11 cellular contexts compared by ENCODE assay signal in genomic region chrX:72609313-72609712, GRCh38. TPM values are rescaled to one million over a fixed set of nuclear protein-coding genes. Genes with fewer than 3 reads are reported as not detected.
DNase-seq lines count a peak whose midpoint lies in the region; ATAC-seq, FAIRE-seq and TF ChIP-seq lines count a peak whose summit lies in the region.
"Had no signal": no experiment of that assay in that cellular context is flagged by ENCODE, and none has a peak within 500 bp of the region (broad histone marks: within the 10 kb centered on the region; RNA-seq: fewer than 3 reads in every experiment).

No MANE protein-coding gene starts in this region.

- CTCF ChIA-PET in OCI-LY7 (lab: Charles Lee; ENCODE audit: unreplicated experiment) = no interaction called here
- CTCF ChIA-PET in H1 (lab: Charles Lee; ENCODE audit: partially characterized antibody) = no interaction called here

- H3K9me2 ChIP-seq in OCI-LY7 (ENCODE audit: insufficient read depth, low read length) = no peaks in the 10 kb centered on the region

- H3K9me3 ChIP-seq in OCI-LY7 (ENCODE audit: low read length) = no peaks in the 10 kb centered on the region
- no peaks in the 10 kb centered on the region for H3K9me3 ChIP-seq in H1 (ENCODE audit: insufficient read depth in 2 of 2, low read depth in 1 of 2, low read length in 1 of 2)
- H3K9me3 ChIP-seq in uterus = no peaks in the 10 kb centered on the region
- H3K9me3 ChIP-seq in esophagus muscularis mucosa = no peaks in the 10 kb centered on the region
- H3K9me3 ChIP-seq: thyroid gland had no signal

- H3K36me3 ChIP-seq in OCI-LY7 (ENCODE audit: insufficient read depth, low read length) = no peaks in the 10 kb centered on the region
- H3K36me3 ChIP-seq in H1 (ENCODE audit: control insufficient read depth in 2 of 4, insufficient read depth in 4 of 4, low read length in 3 of 4) = no peaks in the 10 kb centered on the region
- H3K36me3 ChIP-seq in uterus = no peaks in the 10 kb centered on the region
- H3K36me3 ChIP-seq in esophagus muscularis mucosa = peaks cover 0 to 8% (median 0%) of the 10 kb centered on the region in 4 donors
- H3K36me3 ChIP-seq: neural progenitor cell, thyroid gland had no signal

- BruUV-seq in OCI-LY7 (replicated peaks; lab: Mats Ljungman, UMichigan) = no TSS peak

- H4K20me1 ChIP-seq in OCI-LY7 (ENCODE audit: insufficient read depth, low read length) (no peaks in the 10 kb centered on the region), H1 (replicated peaks in 1 of 2; ENCODE audit: control insufficient read depth in 1 of 2, insufficient read depth in 2 of 2, low read length in 2 of 2) (no peaks in the 10 kb centered on the region)

- TF ChIP-seq CTCF in OCI-LY7 (conservative IDR thresholded peaks at IDR 0.05; ENCODE audit: low read length) (peak; percentile 47), H1 (IDR thresholded peaks at IDR 0.05; ENCODE audit: control extremely low read depth in 1 of 3, insufficient read depth in 1 of 3, low read depth in 1 of 3, low read length in 3 of 3) (peak in 1 of 3 experiments; percentile 20; a peak in 1 of 4 replicates), retinal pigment epithelial cell (conservative IDR thresholded peaks at IDR 0.05; ENCODE audit: low read depth, low read length) (peak; percentile 23), uterus (IDR thresholded peaks at IDR 0.05) (peak in 2 of 4 experiments; percentile 13 to 19), esophagus muscularis mucosa (IDR thresholded peaks at IDR 0.05) (peak in 1 of 3 experiments; percentile 13)

- H3K4me2 ChIP-seq in OCI-LY7 (ENCODE audit: low read length) (no peak overlapping the region), H1 (ENCODE audit: insufficient read depth in 1 of 2, low read depth in 2 of 2, low read length in 2 of 2) (no peak overlapping the region)
- H3K4me2 ChIP-seq: neural progenitor cell had no signal

- H2BK15ac ChIP-seq in H1 (ENCODE audit: low read length) = no peak overlapping the region

- no peak overlapping the region for H4K5ac ChIP-seq in H1 (ENCODE audit: insufficient read length, low read depth, low read length)

- peak; percentile 25 for DNase-seq in DMS53 (lab: John Stamatoyannopoulos, UW)
- no peak for DNase-seq in DMS53 treated with DMSO at 0.1 percent for 48 hours (lab: John Stamatoyannopoulos, UW; ENCODE audit: unreplicated experiment)
- no peak for DNase-seq in OCI-LY7 (ENCODE audit: low spot score)
- DNase-seq in H1 (ENCODE audit: low read depth in 1 of 2, low spot score in 2 of 2) = no peak
- no peak for DNase-seq in retinal pigment epithelial cell (ENCODE audit: low read depth)
- no peak for DNase-seq in uterus
- DNase-seq in esophagus muscularis mucosa (ENCODE audit: extremely low spot score) = no peak
- DNase-seq: NCI-H2081 treated with DMSO at 0.1 percent for 48 hours, thyroid gland had no signal

- FAIRE-seq in H1 (lab: Jason Lieb, UNC) = peak; percentile 88

- no peak overlapping the region for H3K4me3 ChIP-seq in OCI-LY7 (ENCODE audit: low read depth, low read length, poor library complexity, severe bottlenecking)
- no peak overlapping the region for H3K4me3 ChIP-seq in H1 (ENCODE audit: extremely low read depth in 1 of 4, insufficient read depth in 2 of 4, low read depth in 3 of 4, low read length in 4 of 4)
- no peak overlapping the region for H3K4me3 ChIP-seq in retinal pigment epithelial cell (ENCODE audit: low read length)
- H3K4me3 ChIP-seq in uterus = no peak overlapping the region
- H3K4me3 ChIP-seq in esophagus muscularis mucosa = no peak overlapping the region
- H3K4me3 ChIP-seq: neural progenitor cell, thyroid gland had no signal

- intact Hi-C loops in OCI-LY7 (cut with micrococcal nuclease; ENCODE audit: unreplicated experiment) = no loop called here
- intact Hi-C loops in uterus (cut with DNase I; ENCODE audit: low total_unique reads) = no loop called here
- intact Hi-C loops in esophagus muscularis mucosa (cut with DNase I) = no loop called here

- H2BK5ac ChIP-seq in H1 (ENCODE audit: low read depth, low read length) = no peak overlapping the region

- POLR2A ChIA-PET in OCI-LY7 (lab: Charles Lee) = no interaction called here
- POLR2A ChIA-PET in H1 (lab: Charles Lee; ENCODE audit: partially characterized antibody) = no interaction called here

- H3K4ac ChIP-seq in H1 (replicated peaks; ENCODE audit: insufficient read length, low read depth, low read length) = no peak overlapping the region

- H2BK20ac ChIP-seq in H1 (ENCODE audit: low read length) = no peak overlapping the region

- no peak overlapping the region for H3K56ac ChIP-seq in H1 (replicated peaks; ENCODE audit: insufficient read length, low read depth, low read length)

- H3K27ac ChIP-seq in OCI-LY7 (ENCODE audit: low read depth, low read length, poor library complexity, severe bottlenecking) (no peak overlapping the region), H1 (ENCODE audit: low read depth, low read length) (no peak overlapping the region), uterus (no peak overlapping the region), esophagus muscularis mucosa (replicated peaks in 1 of 4) (no peak overlapping the region)
- H3K27ac ChIP-seq: neural progenitor cell, thyroid gland had no signal

- H3K79me2 ChIP-seq in OCI-LY7 (ENCODE audit: insufficient read depth, low read depth, low read length) (no peaks in the 10 kb centered on the region), H1 (ENCODE audit: control insufficient read depth in 1 of 2, insufficient read depth in 2 of 2, low read length in 2 of 2) (no peaks in the 10 kb centered on the region)

- no peaks in the 10 kb centered on the region for H3K27me3 ChIP-seq in H1 (replicated peaks in 1 of 4; ENCODE audit: control insufficient read depth in 3 of 4, extremely low read depth in 1 of 4, insufficient read depth in 3 of 4, low read length in 3 of 4)
- H3K27me3 ChIP-seq in uterus = no peaks in the 10 kb centered on the region
- no peaks in the 10 kb centered on the region for H3K27me3 ChIP-seq in esophagus muscularis mucosa
- H3K27me3 ChIP-seq: neural progenitor cell, thyroid gland had no signal

- H2BK12ac ChIP-seq in H1 (ENCODE audit: low read depth, low read length) = no peak overlapping the region

- H4K91ac ChIP-seq in H1 (replicated peaks; ENCODE audit: insufficient read length, low read length) = no peak overlapping the region

- no peaks in the 10 kb centered on the region for H3K4me1 ChIP-seq in OCI-LY7 (ENCODE audit: insufficient read depth, low read length, poor library complexity, severe bottlenecking)
- H3K4me1 ChIP-seq in H1 (replicated peaks in 1 of 4; ENCODE audit: control insufficient read depth in 3 of 4, insufficient read depth in 4 of 4, low read length in 3 of 4) = no peaks in the 10 kb centered on the region
- H3K4me1 ChIP-seq in uterus = no peaks in the 10 kb centered on the region
- H3K4me1 ChIP-seq in esophagus muscularis mucosa = no peaks in the 10 kb centered on the region
- H3K4me1 ChIP-seq: neural progenitor cell, thyroid gland had no signal

- H2BK120ac ChIP-seq in H1 (replicated peaks; ENCODE audit: low read depth, low read length) = no peak overlapping the region

- no peak for TF ChIP-seq EP300 in H1 (IDR thresholded peaks at IDR 0.05; ENCODE audit: borderline replicate concordance in 1 of 2, low read depth in 2 of 2, low read length in 2 of 2)
- TF ChIP-seq EP300 in esophagus muscularis mucosa (IDR thresholded peaks at IDR 0.05) = no peak

- H3K23me2 ChIP-seq in H1 (ENCODE audit: low read depth, low read length) = no peaks in the 10 kb centered on the region; the same call in 1 of the 2 replicates

- 88% methylated on average over 2 of the region's 2 CpGs; no CpG with 5 or more reads in 1 of the 2 experiments for WGBS in H1 (ENCODE audit: extremely low coverage in 1 of 2, insufficient coverage in 1 of 2, insufficient read length in 1 of 2, insufficient replicate concordance in 2 of 2, low coverage in 1 of 2, low lambda C conversion rate in 2 of 2, missing lambda C conversion rate in 1 of 2), 2 experiments
- WGBS in esophagus muscularis mucosa = 61% methylated on average over 2 of the region's 2 CpGs

- no peaks in the 10 kb centered on the region for H3K79me1 ChIP-seq in H1 (ENCODE audit: low read depth, low read length)

- no peak overlapping the region for H3K14ac ChIP-seq in H1 (ENCODE audit: insufficient read length)

- TF ChIP-seq RAD21 in H1 (IDR thresholded peaks at IDR 0.05 in 1 of 2, conservative IDR thresholded peaks at IDR 0.05 in 1 of 2; ENCODE audit: low read depth in 2 of 2, low read length in 2 of 2) = peak in 1 of 2 experiments; percentile 4; a peak in 2 of 4 replicates

- no peak for ATAC-seq in GM19455 (IDR thresholded peaks at IDR 0.05; ENCODE audit: unreplicated experiment)

- TF ChIP-seq POLR2A in H1 (IDR thresholded peaks at IDR 0.05; ENCODE audit: control extremely low read depth in 1 of 2, low read depth in 2 of 2, low read length in 2 of 2) (no peak), uterus (IDR thresholded peaks at IDR 0.05) (no peak), esophagus muscularis mucosa (IDR thresholded peaks at IDR 0.05; ENCODE audit: low read depth) (no peak)

- H3K18ac ChIP-seq in H1 (ENCODE audit: extremely low read depth, low read length) = no peak overlapping the region

- H3K23ac ChIP-seq in H1 (ENCODE audit: insufficient read length) = no peak overlapping the region

- H2AFZ ChIP-seq in OCI-LY7 (ENCODE audit: low read length) (no peak overlapping the region), H1 (ENCODE audit: low read length) (no peak overlapping the region)
- H2AFZ ChIP-seq: neural progenitor cell had no signal

- H3K9ac ChIP-seq in H1 (replicated peaks in 1 of 4; ENCODE audit: extremely low read depth in 1 of 4, low read depth in 3 of 4, low read length in 3 of 4) = no peak overlapping the region
- H3K9ac ChIP-seq: neural progenitor cell had no signal

- H2AK5ac ChIP-seq in H1 (ENCODE audit: low read depth, low read length) = no peak overlapping the region

- no peak overlapping the region for H4K8ac ChIP-seq in H1 (ENCODE audit: extremely low read depth, insufficient read depth, low read length)

TF ChIP-seq in H1, 55 proteins besides CTCF, POLR2A, EP300 and RAD21 (continues in another document):
- TF ChIP-seq SIRT6 (IDR thresholded peaks at IDR 0.05; ENCODE audit: low read length) = no peak
- no peak for TF ChIP-seq CBX8 (IDR thresholded peaks at IDR 0.05; ENCODE audit: borderline replicate concordance, low read depth, low read length)
- TF ChIP-seq POU5F1 (IDR thresholded peaks at IDR 0.05; ENCODE audit: low read depth, low read length) = no peak

RNA-seq across cellular contexts. Expression of gene HDAC8, which starts 36.7 kb away (rescaled TPM):
- 29.9 and 32.5 TPM in 2 replicates for total RNA-seq in OCI-LY7 (2014; rRNA removed; shearing (Covaris generic))
- 35.7 and 40.0 TPM in 2 replicates for total RNA-seq in OCI-LY7 (2022)
- 16.9 and 20.3 TPM in 2 replicates for total RNA-seq in H1 (2021; fragmentation: NEBNext Ultra II Directional; extraction: Animal tissue kit (Norgen Biotek cat#: 25700))
- polyA plus RNA-seq in H1 (2011; rRNA removed) = 9.6 and 9.7 TPM in 2 replicates
- 13.7 TPM for polyA plus RNA-seq in H1 (2011; cell fraction: cytosol; rRNA removed)
- 13.0 TPM for polyA plus RNA-seq in H1 (2011; cell fraction: nucleus; rRNA removed)
- 16.9 to 20.1 TPM (median 17.3 TPM) in 4 replicates for polyA plus RNA-seq in H1 (2012, experiment 1 of 2)
- polyA plus RNA-seq in H1 (2012, experiment 2 of 2) = 6.2 TPM
- polyA plus RNA-seq in H1 (2013, experiment 1 of 2) = 10.2 TPM
- polyA plus RNA-seq in H1 (2013, experiment 2 of 2) = 10.9 TPM
- polyA minus RNA-seq in H1 (2011; rRNA and poly(A)+ RNA removed) = 32.7 and 35.4 TPM in 2 replicates
- 9.1 TPM for polyA minus RNA-seq in H1 (2011; cell fraction: cytosol; rRNA and poly(A)+ RNA removed)
- polyA minus RNA-seq in H1 (2011; cell fraction: nucleus; rRNA and poly(A)+ RNA removed) = 66.8 TPM
- 100 to 1,000 TPM in 1 of 4 donors, 10 to 100 TPM in 3; 16.2 to 138 (median 43.1) TPM for total RNA-seq in uterus
- total RNA-seq in esophagus muscularis mucosa = 10 to 100 TPM; 19.2 to 23.3 (median 22.0) TPM
